9 cellular contexts compared by ENCODE assay signal in genomic region chr21:38787461-38788274, GRCh38. TPM values are rescaled to one million over a fixed set of nuclear protein-coding genes. Genes with fewer than 3 reads are reported as not detected.
DNase-seq lines count a peak whose midpoint lies in the region; ATAC-seq and TF ChIP-seq lines count a peak whose summit lies in the region.
"Had no signal": no experiment of that assay in that cellular context is flagged by ENCODE, and none has a peak within 500 bp of the region (broad histone marks: within the 10 kb centered on the region; RNA-seq: fewer than 3 reads in every experiment).

No MANE protein-coding gene starts in this region.

- H3K9me3 ChIP-seq in left lung = peaks cover 0 to 5% of the 10 kb centered on the region in 2 donors

- DNase-seq in DMS153 (lab: John Stamatoyannopoulos, UW) (peak; percentile 79), HK-2 (ENCODE audit: unreplicated experiment) (peak; percentile 66), SW480 (ENCODE audit: low spot score) (peak; percentile 99), left lung (peak in 1 of 2 donors; percentile 52), AG08396 (ENCODE audit: low spot score) (no peak), Kasumi-1 (lab: John Stamatoyannopoulos, UW) (no peak), middle frontal gyrus (ENCODE audit: extremely low spot score, low spot score) (no peak)
- DNase-seq: activated naive CD8-positive, alpha-beta T cell treated with anti-CD3 and anti-CD28 coated beads, Interleukin-2, amount 10 ng/mL, durations not matched to agents 7 days and 5 days had no signal

- no peaks in the 10 kb centered on the region for H3K4me1 ChIP-seq in left lung

- no peaks in the 10 kb centered on the region for H3K27me3 ChIP-seq in left lung

- H3K27ac ChIP-seq in left lung = no peak overlapping the region

- intact Hi-C loops in left lung (cut with DNase I) = no loop called here

- H3K36me3 ChIP-seq in left lung = no peaks in the 10 kb centered on the region

- ATAC-seq in left lung (peak; percentile 96), GM21717 (IDR thresholded peaks at IDR 0.05; ENCODE audit: unreplicated experiment) (no peak)

- H3K4me3 ChIP-seq in left lung = no peak overlapping the region

- TF ChIP-seq CTCF in left lung (IDR thresholded peaks at IDR 0.05) = no peak

RNA-seq across cellular contexts. Expression of gene ETS2, which starts 18.1 kb away (rescaled TPM):
- total RNA-seq in left lung = 100 to 1,000 TPM in 1 of 2 donors, 10 to 100 TPM in 1; 93.2 to 129 TPM

Comparison
In these comparisons a context has a peak if more than half of its experiments do, and no peak if none do; other contexts are left out.
1. DNase-seq: peak in DMS153 (single experiment), HK-2 (single experiment) and SW480 (single experiment); none in AG08396 (single experiment), Kasumi-1 (0 of 2) and middle frontal gyrus (single experiment).